In genomic region chr2:31598694-31599093, GRCh38 we compare ENCODE assay signal across 37 cellular contexts. TPM values are rescaled to one million over a fixed set of nuclear protein-coding genes. Genes with fewer than 3 reads are reported as not detected.
"Had no signal": no experiment of that assay in that cellular context is flagged by ENCODE, and none has a peak within 500 bp of the region (broad histone marks: within the 10 kb centered on the region; RNA-seq: fewer than 3 reads in every experiment).

No MANE protein-coding gene starts in this region.

- H3K4me1 ChIP-seq: adrenal gland, ascending aorta, body of pancreas, breast epithelium had no signal

- H3K36me3 ChIP-seq: adrenal gland, ascending aorta, brain microvascular endothelial cell, breast epithelium, cardiac muscle cell had no signal

- H3K9me3 ChIP-seq: adrenal gland, ascending aorta had no signal

- DNase-seq: activated effector memory CD4-positive, alpha-beta T cell treated with anti-CD3 and anti-CD28 coated beads, Interleukin-2, amount 50 U/mL, for 16 hours; activated effector memory CD4-positive, alpha-beta T cell treated with Interleukin-2 at 50 U/mL for 16 hours; activated gamma-delta T cell; activated gamma-delta T cell treated with Interleukin-2 at 50 U/mL for 16 hours; activated naive CD4-positive, alpha-beta T cell; activated naive CD4-positive, alpha-beta T cell treated with anti-CD3 and anti-CD28 coated beads for 36 hours; activated naive CD4-positive, alpha-beta T cell treated with anti-CD3 and anti-CD28 coated beads, Interleukin-2, amount 10 ng/mL, durations not matched to agents 7 days and 5 days; activated naive CD4-positive, alpha-beta T cell treated with anti-CD3 and anti-CD28 coated beads, Interleukin-2, amount 50 U/mL, for 16 hours; activated naive CD4-positive, alpha-beta T cell treated with Interleukin-2 at 50 U/mL for 16 hours; activated naive CD8-positive, alpha-beta T cell treated with anti-CD3 and anti-CD28 coated beads for 36 hours; activated naive CD8-positive, alpha-beta T cell treated with anti-CD3 and anti-CD28 coated beads, Interleukin-2, amount 10 ng/mL, durations not matched to agents 7 days and 5 days; activated naive CD8-positive, alpha-beta T cell treated with anti-CD3 and anti-CD28 coated beads, Interleukin-2, amount 50 U/mL, for 24 hours; activated T-cell treated with anti-CD3 and anti-CD28 coated beads, Interleukin-2, amount 50 U/mL, for 1 hour; activated T-cell treated with anti-CD3 and anti-CD28 coated beads, Interleukin-2, amount 50 U/mL, for 24 hours; activated T-cell treated with anti-CD3 and anti-CD28 coated beads, Interleukin-2, amount 50 U/mL, for 4 hours; activated T-cell treated with anti-CD3 and anti-CD28 coated beads, Interleukin-2, amount 50 U/mL, for 48 hours; activated T-cell treated with anti-CD3 and anti-CD28 coated beads, Interleukin-2, amount 50 U/mL, for 72 hours; adrenal gland; amniotic stem cell; amygdala; anterior cingulate cortex; aorta; body of pancreas; brain microvascular endothelial cell; caudate nucleus; central memory CD4-positive, alpha-beta T cell; cerebellar nuclear complex had no signal

- H3K4me3 ChIP-seq: adrenal gland, ascending aorta, body of pancreas, breast epithelium, cardiac muscle cell had no signal

- FAIRE-seq: astrocyte, bronchial epithelial cell had no signal

- ATAC-seq: activated naive CD4-positive, alpha-beta T cell treated with anti-CD3 and anti-CD28 coated beads, Interleukin-2, amount 50 U/mL, for 72 hours; activated naive CD8-positive, alpha-beta T cell treated with anti-CD3 and anti-CD28 coated beads, Interleukin-2, amount 50 U/mL, for 24 hours; activated T-cell treated with anti-CD3 and anti-CD28 coated beads, Interleukin-2, amount 50 U/mL, for 4 hours; activated T-cell treated with anti-CD3 and anti-CD28 coated beads, Interleukin-2, amount 50 U/mL, for 72 hours; activated T-helper 17 cell treated with anti-CD3 and anti-CD28 coated beads, Interleukin-2, amount 50 U/mL, for 72 hours; body of pancreas had no signal

- H3K27ac ChIP-seq: adrenal gland, ascending aorta, body of pancreas, brain microvascular endothelial cell, breast epithelium, cardiac muscle cell had no signal

- H3K27me3 ChIP-seq: adrenal gland, ascending aorta, body of pancreas, brain microvascular endothelial cell, breast epithelium, cardiac muscle cell had no signal

RNA-seq across cellular contexts. Expression of gene SRD5A2, which starts 18.0 kb away (rescaled TPM):
- total RNA-seq: activated naive CD4-positive, alpha-beta T cell treated with anti-CD3 and anti-CD28 coated beads for 36 hours; activated naive CD4-positive, alpha-beta T cell treated with anti-CD3 and anti-CD28 coated beads, Interleukin-2, amount 50 U/mL, for 72 hours; activated naive CD8-positive, alpha-beta T cell treated with anti-CD3 and anti-CD28 coated beads for 36 hours; activated naive CD8-positive, alpha-beta T cell treated with anti-CD3 and anti-CD28 coated beads, Interleukin-2, amount 10 ng/mL, durations not matched to agents 7 days and 5 days; activated T-cell treated with anti-CD3 and anti-CD28 coated beads, Interleukin-2, amount 50 U/mL, for 4 hours; activated T-cell treated with anti-CD3 and anti-CD28 coated beads, Interleukin-2, amount 50 U/mL, for 72 hours; activated T-helper 1 cell treated with anti-CD3 and anti-CD28 coated beads, Interleukin-12 subunit alpha, Interleukin-12 subunit beta, Interleukin-2, Interleukin-4 antibody, amounts not matched to agents 30 ng/mL and 10 ng/mL and 1 ng/mL, durations not matched to agents 14 hours and 24 hours and 36 hours; activated T-helper 17 cell treated with anti-CD3 and anti-CD28 coated beads, Interleukin-2, amount 50 U/mL, for 72 hours; activated T-helper 2 cell treated with anti-CD3 and anti-CD28 coated beads, Interferon-gamma antibody, Interleukin-2, Interleukin-4, amounts not matched to agents 10 μg/mL and 5 μg/mL and 100 μg/mL, durations not matched to agents 14 hours and 24 hours and 36 hours; aorta; ascending aorta; astrocyte; bronchial epithelial cell; chondrocyte had no signal
- polyA plus RNA-seq: aorta, cardiac muscle cell had no signal
